ENCODE assay signal across 25 cellular contexts in the genomic region with DNA sequence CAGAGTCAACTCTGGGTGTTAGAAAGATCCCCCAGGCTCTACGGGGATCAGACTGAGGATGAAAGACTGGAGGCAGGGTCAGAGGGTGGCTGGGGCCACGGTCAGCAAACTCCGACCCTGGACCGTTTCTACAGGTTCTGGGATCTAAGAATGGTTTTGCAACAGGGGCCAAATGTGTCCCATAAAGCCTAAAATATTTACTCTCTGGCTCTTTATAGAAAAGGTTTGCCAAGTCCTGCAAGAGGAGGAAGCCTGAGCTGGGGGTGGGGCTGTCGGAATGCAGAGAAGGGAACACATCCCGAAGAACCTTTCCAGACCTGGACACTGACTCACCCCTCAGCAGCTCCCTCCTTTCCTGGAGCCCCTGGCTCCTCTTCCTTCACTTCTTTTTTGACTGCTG.
"Had no signal": no experiment of that assay in that cellular context is flagged by ENCODE, and none has a peak within 500 bp of the region (broad histone marks: within the 10 kb centered on the region; RNA-seq: fewer than 3 reads in every experiment).

No MANE protein-coding gene starts in this region.

- H3K4me3 ChIP-seq: dorsolateral prefrontal cortex, heart right ventricle, ovary, psoas muscle, right atrium auricular region, spleen, testis had no signal

- ATAC-seq: activated CD8-positive, alpha-beta T cell treated with anti-CD3 and anti-CD28 coated beads for 36 hours; activated naive CD4-positive, alpha-beta T cell treated with anti-CD3 and anti-CD28 coated beads, Interleukin-2, amount 50 U/mL, for 72 hours; activated T-cell treated with anti-CD3 and anti-CD28 coated beads, Interleukin-2, amount 50 U/mL, for 4 hours; heart right ventricle; psoas muscle had no signal

- H3K9me3 ChIP-seq: heart right ventricle, neutrophil, ovary, psoas muscle, right atrium auricular region, SK-N-SH, spleen, testis had no signal

- H3K36me3 ChIP-seq: ovary, right atrium auricular region had no signal

- H3K27ac ChIP-seq: heart right ventricle, neutrophil, ovary, psoas muscle, right atrium auricular region, spleen, testis, WERI-Rb-1 had no signal

- H3K27me3 ChIP-seq: dorsolateral prefrontal cortex, heart right ventricle, neutrophil, ovary, right atrium auricular region, spleen, testis had no signal

- DNase-seq: activated CD4-positive, alpha-beta T cell treated with anti-CD3 and anti-CD28 coated beads, Interleukin-2, amount 10 ng/mL, durations not matched to agents 7 days and 5 days; activated CD4-positive, CD25-positive, alpha-beta regulatory T cell treated with anti-CD3 and anti-CD28 coated beads, Interleukin-2, amount 50 U/mL, for 72 hours; activated CD8-positive, alpha-beta T cell treated with anti-CD3 and anti-CD28 coated beads for 36 hours; activated naive CD4-positive, alpha-beta T cell; activated T-cell treated with anti-CD3 and anti-CD28 coated beads, Interleukin-2, amount 50 U/mL, for 4 hours; anterior cingulate cortex; dorsolateral prefrontal cortex; effector memory CD4-positive, alpha-beta T cell; foreskin fibroblast; heart right ventricle; naive B cell; nephron progenitor cell; psoas muscle; SK-N-SH; spleen; stimulated activated CD4-positive, alpha-beta T cell treated with anti-CD3 and anti-CD28 coated beads, Interleukin-2, amount 100 ng/mL, for 48 hours; stimulated activated naive CD4-positive, alpha-beta T cell treated with Interleukin-2 at 50 U/mL for 16 hours; SW 1271; T-helper 9 cell; testis; WERI-Rb-1 had no signal

- H3K4me1 ChIP-seq: psoas muscle, right atrium auricular region, testis had no signal
